In genomic region chr5:174383196-174384178, GRCh38 we compare ENCODE assay signal across 1 cellular context.
TF ChIP-seq lines count a peak whose summit lies in the region.

No MANE protein-coding gene starts in this region.

TF ChIP-seq in GM23338, 12 proteins besides CTCF, POLR2A, EP300 and RAD21 (continued from another document):
- TF ChIP-seq ZNF462 (CRISPR knock-in tag; IDR thresholded peaks at IDR 0.05) (no peak), CREB1 (CRISPR knock-in tag; IDR thresholded peaks at IDR 0.05; ENCODE audit: low read depth) (no peak), EZH2phosphoT487 (IDR thresholded peaks at IDR 0.05; ENCODE audit: unreplicated experiment) (no peak), ZNF114 (CRISPR knock-in tag; IDR thresholded peaks at IDR 0.05) (no peak), EZH2 (IDR thresholded peaks at IDR 0.05; ENCODE audit: low read depth, unreplicated experiment) (no peak), NANOG (IDR thresholded peaks at IDR 0.05; ENCODE audit: borderline replicate concordance) (no peak), JUNB (IDR thresholded peaks at IDR 0.05; ENCODE audit: unreplicated experiment) (no peak), ETS1 (IDR thresholded peaks at IDR 0.05) (no peak), STAT1 (IDR thresholded peaks at IDR 0.05; ENCODE audit: unreplicated experiment) (no peak), POLR2AphosphoS5 (IDR thresholded peaks at IDR 0.05; ENCODE audit: low read depth) (no peak)
TF ChIP-seq in GM23338: peak in this region for 0.
